Comparison of ENCODE assay signal across 8 cellular contexts in the genomic region with DNA sequence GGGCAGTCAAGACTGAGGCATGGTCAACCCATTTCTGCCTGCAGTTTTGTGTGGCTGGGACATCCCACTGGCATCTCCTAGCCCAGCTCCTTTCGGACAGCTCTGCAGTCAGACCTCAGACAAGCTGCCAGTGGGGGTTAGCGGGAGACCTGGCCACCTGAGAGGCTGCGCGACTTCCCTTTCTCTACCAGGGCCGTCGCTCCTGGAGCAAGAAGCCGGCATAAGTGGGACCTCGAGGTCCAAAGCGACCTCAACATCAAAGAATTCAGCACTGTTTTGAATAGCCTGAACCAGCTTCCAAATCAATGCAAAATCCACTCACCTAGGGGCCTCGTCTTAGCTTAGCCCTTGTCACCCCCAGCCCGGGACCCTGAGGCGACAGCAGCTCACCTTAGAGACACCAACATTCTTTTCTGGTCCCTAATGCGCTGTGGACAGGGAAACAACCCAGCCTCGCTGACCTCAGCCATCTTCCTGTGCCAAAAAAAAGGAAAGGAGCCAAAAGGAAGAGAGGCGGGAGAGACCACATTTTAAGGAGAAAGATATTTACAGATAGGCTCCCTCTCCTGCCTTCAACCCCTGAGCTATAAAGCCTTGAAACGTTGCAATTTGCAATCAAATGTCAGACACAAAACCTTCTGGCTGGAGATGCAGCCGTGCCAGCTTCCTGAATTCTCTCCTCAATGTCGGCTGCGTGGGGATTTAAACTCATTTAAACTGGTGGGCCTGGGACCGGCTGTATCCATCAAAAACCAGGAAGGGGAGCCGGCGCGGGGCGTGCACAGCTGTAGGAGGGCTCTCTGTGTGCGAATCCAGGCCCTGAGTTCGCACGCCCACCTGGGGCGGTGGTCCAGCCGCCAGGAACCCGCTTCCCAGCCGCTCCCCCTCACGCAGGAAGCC.
A peak's percentile ranks its signal among the peaks of the same experiment; 100 is the strongest.
DNase-seq lines count a peak whose midpoint lies in the region; ATAC-seq and TF ChIP-seq lines count a peak whose summit lies in the region.

No MANE protein-coding gene starts in this region.

- H3K9me3 ChIP-seq in breast epithelium (peaks cover 0 to 6% of the 10 kb centered on the region in 2 donors), uterus (no peaks in the 10 kb centered on the region)

- H3K79me2 ChIP-seq in mesendoderm (ENCODE audit: control insufficient read depth, insufficient read depth, low read length) = no peaks in the 10 kb centered on the region

- H2BK15ac ChIP-seq in mesendoderm (replicated peaks; ENCODE audit: low read depth) = no peak overlapping the region

- no peak for TF ChIP-seq POLR2A in breast epithelium (IDR thresholded peaks at IDR 0.05)
- no peak for TF ChIP-seq POLR2A in uterus (IDR thresholded peaks at IDR 0.05)

- no peak overlapping the region for H2BK120ac ChIP-seq in mesendoderm (ENCODE audit: low read depth, low read length)

- peaks cover 7% of the 10 kb centered on the region for H3K4me1 Mint-ChIP-seq in activated naive CD4-positive, alpha-beta T cell treated with anti-CD3 and anti-CD28 coated beads, Interleukin-2, amount 50 U/mL, for 24 hours

- no CpG with 5 or more reads among the region's 32 CpGs for WGBS in mesendoderm (ENCODE audit: extremely low coverage, insufficient coverage, low lambda C conversion rate)

- H3K27me3 ChIP-seq in breast epithelium (no peaks in the 10 kb centered on the region), mesendoderm (ENCODE audit: insufficient read depth, low read length, poor library complexity) (no peaks in the 10 kb centered on the region), uterus (no peaks in the 10 kb centered on the region)

- H3K4me3 ChIP-seq in breast epithelium (peak overlapping the region; percentile 59 to 83 (median 66)), mesendoderm (ENCODE audit: low read length) (peak overlapping the region; percentile 4), uterus (peak overlapping the region; percentile 57 to 63)

- H3K27ac ChIP-seq in breast epithelium (peak overlapping the region; percentile 88 to 91), mesendoderm (ENCODE audit: low read depth, low read length) (no peak overlapping the region), uterus (peak overlapping the region; percentile 89 to 97)

- peak overlapping the region; percentile 35 for H3K18ac ChIP-seq in mesendoderm (ENCODE audit: low read length)

- H3K79me1 ChIP-seq in mesendoderm (ENCODE audit: low read length) = no peaks in the 10 kb centered on the region

- peaks cover 16% of the 10 kb centered on the region for H3K27me3 Mint-ChIP-seq in activated naive CD4-positive, alpha-beta T cell treated with anti-CD3 and anti-CD28 coated beads, Interleukin-2, amount 50 U/mL, for 24 hours

- intact Hi-C loops in breast epithelium (cut with DNase I; ENCODE audit: low total_unique reads) = loop anchor here (10.0 kb wide), 1 partner anchor 291 kb away; a partner anchor contains a TSS
- intact Hi-C loops in uterus (cut with DNase I; ENCODE audit: low total_unique reads) = loop anchor here (5.0 kb wide), 1 partner anchor 294 kb away; a partner anchor contains a TSS

- H3K23ac ChIP-seq in mesendoderm (ENCODE audit: low read length) = no peak overlapping the region

- H3K27ac Mint-ChIP-seq in activated naive CD4-positive, alpha-beta T cell treated with anti-CD3 and anti-CD28 coated beads, Interleukin-2, amount 50 U/mL, for 24 hours = no peak overlapping the region
- H3K27ac Mint-ChIP-seq in activated naive CD4-positive, alpha-beta T cell treated with anti-CD3 and anti-CD28 coated beads, Interleukin-2, amount 50 U/mL, for 72 hours = no peak overlapping the region

- no peak for ATAC-seq in activated naive CD4-positive, alpha-beta T cell treated with anti-CD3 and anti-CD28 coated beads, Interleukin-2, amount 50 U/mL, for 72 hours

- peak overlapping the region; percentile 43 for H3K4me2 ChIP-seq in mesendoderm (ENCODE audit: low read length)

- H3K4me1 ChIP-seq in breast epithelium (peaks cover 4 to 26% of the 10 kb centered on the region in 2 donors), mesendoderm (ENCODE audit: control insufficient read depth, low read depth, low read length) (peaks cover 10% of the 10 kb centered on the region), uterus (peaks cover 0 to 7% of the 10 kb centered on the region in 2 donors)

- DNase-seq in activated naive CD4-positive, alpha-beta T cell treated with anti-CD3 and anti-CD28 coated beads, Interleukin-2, amount 50 U/mL, for 72 hours (ENCODE audit: low spot score in 2 of 2) = no peak
- DNase-seq in breast epithelium (ENCODE audit: low spot score in 2 of 2) = no peak
- peak; percentile 80 for DNase-seq in mesendoderm
- peak; percentile 40 for DNase-seq in uterus
- no peak for DNase-seq in stimulated activated CD4-positive, alpha-beta T cell treated with anti-CD3 and anti-CD28 coated beads, Interleukin-4, amount 100 ng/mL, for 4 hours
- DNase-seq in activated CD8-positive, alpha-beta memory T cell treated with anti-CD3 and anti-CD28 coated beads, Interleukin-2, amount 50 U/mL, for 48 hours = no peak
- no peak for DNase-seq in COR-L47 (lab: John Stamatoyannopoulos, UW)

- peak overlapping the region; percentile 74 for H3K56ac ChIP-seq in mesendoderm (ENCODE audit: low read length)

- H3K36me3 Mint-ChIP-seq in activated naive CD4-positive, alpha-beta T cell treated with anti-CD3 and anti-CD28 coated beads, Interleukin-2, amount 50 U/mL, for 24 hours = peaks cover 3% of the 10 kb centered on the region
- peaks cover 6 to 8% of the 10 kb centered on the region in 2 donors for H3K36me3 Mint-ChIP-seq in activated naive CD4-positive, alpha-beta T cell treated with anti-CD3 and anti-CD28 coated beads, Interleukin-2, amount 50 U/mL, for 72 hours

- TF ChIP-seq CTCF in breast epithelium (IDR thresholded peaks at IDR 0.05) (no peak), uterus (IDR thresholded peaks at IDR 0.05) (no peak)

- no peak overlapping the region for H2BK5ac ChIP-seq in mesendoderm (ENCODE audit: low read length)

- H3K9me3 Mint-ChIP-seq in activated naive CD4-positive, alpha-beta T cell treated with anti-CD3 and anti-CD28 coated beads, Interleukin-2, amount 50 U/mL, for 24 hours = no peaks in the 10 kb centered on the region
- peaks cover 0 to 4% of the 10 kb centered on the region in 2 donors for H3K9me3 Mint-ChIP-seq in activated naive CD4-positive, alpha-beta T cell treated with anti-CD3 and anti-CD28 coated beads, Interleukin-2, amount 50 U/mL, for 72 hours

- H2AK5ac ChIP-seq in mesendoderm (ENCODE audit: low read length) = no peak overlapping the region

- H4K8ac ChIP-seq in mesendoderm (ENCODE audit: low read depth, low read length) = no peak overlapping the region

- peak overlapping the region; percentile 29 for H3K4ac ChIP-seq in mesendoderm (ENCODE audit: low read depth, low read length)

- no peaks in the 10 kb centered on the region for H3K36me3 ChIP-seq in breast epithelium
- no peaks in the 10 kb centered on the region for H3K36me3 ChIP-seq in mesendoderm (ENCODE audit: control insufficient read depth, insufficient read depth, low read length)
- H3K36me3 ChIP-seq in uterus = no peaks in the 10 kb centered on the region

- H3K9ac ChIP-seq in mesendoderm (ENCODE audit: low read length) = peak overlapping the region; percentile 52

- peak overlapping the region; percentile 65 for H3K4me3 Mint-ChIP-seq in activated naive CD4-positive, alpha-beta T cell treated with anti-CD3 and anti-CD28 coated beads, Interleukin-2, amount 50 U/mL, for 24 hours

- no peak overlapping the region for H4K5ac ChIP-seq in mesendoderm (ENCODE audit: low read length)

Comparison
In these comparisons a context has a peak if more than half of its experiments do, and no peak if none do; other contexts are left out.
1. DNase-seq: peak in mesendoderm (single experiment) and uterus (2 of 2); none in activated naive CD4-positive, alpha-beta T cell treated with anti-CD3 and anti-CD28 coated beads, Interleukin-2, amount 50 U/mL, for 72 hours (0 of 2), breast epithelium (0 of 2), stimulated activated CD4-positive, alpha-beta T cell treated with anti-CD3 and anti-CD28 coated beads, Interleukin-4, amount 100 ng/mL, for 4 hours (0 of 2), activated CD8-positive, alpha-beta memory T cell treated with anti-CD3 and anti-CD28 coated beads, Interleukin-2, amount 50 U/mL, for 48 hours (single experiment) and COR-L47 (single experiment).
2. H3K4me3 ChIP-seq: peak in every context shown above with its lines; median percentile 66 in breast epithelium; 60 in uterus; 4 in mesendoderm.